In genomic region chr4:113358784-113359183, GRCh38 we compare ENCODE assay signal across 21 cellular contexts.
A peak's percentile ranks its signal among the peaks of the same experiment; 100 is the strongest.
DNase-seq lines count a peak whose midpoint lies in the region; ATAC-seq, FAIRE-seq and TF ChIP-seq lines count a peak whose summit lies in the region.
"Had no signal": no experiment of that assay in that cellular context is flagged by ENCODE, and none has a peak within 500 bp of the region (broad histone marks: within the 10 kb centered on the region; RNA-seq: fewer than 3 reads in every experiment).

No MANE protein-coding gene starts in this region.

- no peaks in the 10 kb centered on the region for H3K9me1 ChIP-seq in endothelial cell of umbilical vein (replicated peaks; ENCODE audit: control insufficient read depth, extremely low read depth, insufficient read depth, low read length)

- peaks cover 21% of the 10 kb centered on the region for H3K4me1 Mint-ChIP-seq in HFFc6 (ENCODE audit: low read depth)

- CTCF ChIA-PET in endothelial cell of umbilical vein (lab: Charles Lee) (interaction anchor here (1.5 kb wide), 1 partner anchor 1019 kb away, joined by 5 read pairs; no protein-coding TSS in a partner anchor), HEK293T (lab: Yijun Ruan, JAX) (no interaction called here)

- peaks cover 28% of the 10 kb centered on the region for H3K27me3 Mint-ChIP-seq in HFFc6 (ENCODE audit: insufficient read depth)
- H3K27me3 Mint-ChIP-seq: CD4-positive, alpha-beta T cell had no signal

- POLR2A ChIA-PET in endothelial cell of umbilical vein (lab: Charles Lee) (no interaction called here), HEK293T (lab: Yijun Ruan, JAX) (no interaction called here)

- no TSS peak for BruUV-seq in endothelial cell of umbilical vein (replicated peaks; lab: Mats Ljungman, UMichigan)

- no peak for FAIRE-seq in endothelial cell of umbilical vein (lab: Jason Lieb, UNC)

- H3K36me3 Mint-ChIP-seq in HFFc6 (ENCODE audit: low read depth), result peaks cover 16% of the 10 kb centered on the region

- H4K20me1 ChIP-seq in DND-41 (ENCODE audit: insufficient read depth, low read length), result peaks cover 13% of the 10 kb centered on the region; the same call in 1 of the 2 replicates
- no peaks in the 10 kb centered on the region for H4K20me1 ChIP-seq in endothelial cell of umbilical vein (replicated peaks; ENCODE audit: control insufficient read depth, extremely low read depth, insufficient read depth, low read length)

- H3K4me2 ChIP-seq in DND-41 (ENCODE audit: insufficient read depth, low read length) (no peak overlapping the region), endothelial cell of umbilical vein (ENCODE audit: insufficient read depth, low read length) (no peak overlapping the region)

- TF ChIP-seq CTCF in DND-41 (IDR thresholded peaks at IDR 0.05; ENCODE audit: borderline replicate concordance, extremely low read depth, low read length, poor library complexity, severe bottlenecking), result no peak
- TF ChIP-seq CTCF in HFFc6 (IDR thresholded peaks at IDR 0.05), result peak; percentile 55
- peak in 1 of 2 donors; percentile 21 for TF ChIP-seq CTCF in endothelial cell of umbilical vein (IDR thresholded peaks at IDR 0.05; ENCODE audit: extremely low read depth in 1 of 2, insufficient read depth in 1 of 2, low read depth in 1 of 2, low read length in 2 of 2)

- H3K4me3 Mint-ChIP-seq in HFFc6, result no peak overlapping the region
- H3K4me3 Mint-ChIP-seq: activated CD4-positive, alpha-beta T cell treated with anti-CD3 and anti-CD28 coated beads, Interleukin-2, amount 10 ng/mL, durations not matched to agents 7 days and 5 days; CD4-positive, alpha-beta T cell; naive thymus-derived CD8-positive, alpha-beta T cell had no signal

- H3K27me3 ChIP-seq in DND-41 (ENCODE audit: insufficient read depth, low read length, poor library complexity) (peaks cover 39% of the 10 kb centered on the region), endothelial cell of umbilical vein (ENCODE audit: control insufficient read depth in 2 of 2, insufficient read depth in 2 of 2, low read length in 2 of 2) (peaks cover 0 to 16% of the 10 kb centered on the region in 2 experiments)

- H3K9me3 Mint-ChIP-seq in HFFc6, result peaks cover 7% of the 10 kb centered on the region
- H3K9me3 Mint-ChIP-seq: CD4-positive, alpha-beta T cell had no signal

- no peak for TF ChIP-seq POLR2A in endothelial cell of umbilical vein (IDR thresholded peaks at IDR 0.05; ENCODE audit: low read depth, low read length)

- peak; percentile 5 for DNase-seq in DND-41
- no peak for DNase-seq in HFFc6
- peak; percentile 19 for DNase-seq in OCI-M1 (lab: John Stamatoyannopoulos, UW)
- peak; percentile 28 for DNase-seq in endothelial cell of umbilical vein (ENCODE audit: low read depth, low spot score)
- DNase-seq in HEK293T (ENCODE audit: extremely low spot score), result no peak
- DNase-seq in NCI-H2196 treated with DMSO at 0.1 percent for 48 hours (lab: John Stamatoyannopoulos, UW; ENCODE audit: unreplicated experiment), result no peak
- DNase-seq: activated CD4-positive, alpha-beta T cell treated with anti-CD3 and anti-CD28 coated beads, Interleukin-2, amount 10 ng/mL, durations not matched to agents 7 days and 5 days; activated CD8-positive, alpha-beta memory T cell treated with anti-CD3 and anti-CD28 coated beads, Interleukin-2, amount 50 U/mL, for 4 hours; activated effector memory CD4-positive, alpha-beta T cell treated with anti-CD3 and anti-CD28 coated beads, Interleukin-2, amount 50 U/mL, for 16 hours; CD4-positive, alpha-beta T cell; DMS79 treated with DMSO at 0.1 percent for 48 hours; hippocampal formation; naive thymus-derived CD8-positive, alpha-beta T cell; NCI-H1092 treated with DMSO at 0.1 percent for 48 hours; NCI-H2107; NCI-H526 treated with DMSO at 0.1 percent for 48 hours; stimulated activated CD4-positive, alpha-beta T cell treated with anti-CD3 and anti-CD28 coated beads, Interleukin-4, amount 100 ng/mL, for 1 hour had no signal

- H3K27ac ChIP-seq in DND-41 (ENCODE audit: low read length), result no peak overlapping the region
- H3K27ac ChIP-seq in endothelial cell of umbilical vein (ENCODE audit: insufficient read depth, low read depth, low read length), result no peak overlapping the region
- H3K27ac ChIP-seq: skin epidermis had no signal

- H3K36me3 ChIP-seq in DND-41 (ENCODE audit: insufficient read depth, low read length) (no peaks in the 10 kb centered on the region), endothelial cell of umbilical vein (ENCODE audit: control insufficient read depth in 2 of 2, extremely low read depth in 1 of 2, insufficient read depth in 2 of 2, low read length in 2 of 2) (no peaks in the 10 kb centered on the region)

- peaks cover 9% of the 10 kb centered on the region for H3K4me1 ChIP-seq in DND-41 (ENCODE audit: insufficient read depth, low read length)
- H3K4me1 ChIP-seq in endothelial cell of umbilical vein (ENCODE audit: control insufficient read depth, extremely low read depth, insufficient read depth, low read length), result no peaks in the 10 kb centered on the region

- H3K79me2 ChIP-seq in DND-41 (ENCODE audit: insufficient read depth, low read length) (no peaks in the 10 kb centered on the region), endothelial cell of umbilical vein (ENCODE audit: control insufficient read depth, insufficient read depth, low read length) (no peaks in the 10 kb centered on the region)

- no peak overlapping the region for H3K4me3 ChIP-seq in DND-41 (ENCODE audit: low read depth in 1 of 2, low read length in 2 of 2)
- H3K4me3 ChIP-seq in endothelial cell of umbilical vein (replicated peaks in 1 of 3; ENCODE audit: insufficient read depth in 1 of 3, low read depth in 1 of 3, low read length in 3 of 3), result no peak overlapping the region
- H3K4me3 ChIP-seq: skin epidermis had no signal

- no peak for ATAC-seq in DND-41 (ENCODE audit: insufficient read depth, low read depth)
- ATAC-seq in GM21825 (IDR thresholded peaks at IDR 0.05; ENCODE audit: unreplicated experiment), result no peak
- no peak for ATAC-seq in GM21367 (IDR thresholded peaks at IDR 0.05; ENCODE audit: unreplicated experiment)
- ATAC-seq: naive thymus-derived CD8-positive, alpha-beta T cell; Right ventricle myocardium inferior had no signal

- H3K9me3 ChIP-seq in DND-41 (ENCODE audit: insufficient read depth, low read length, severe bottlenecking) (no peaks in the 10 kb centered on the region), endothelial cell of umbilical vein (replicated peaks; ENCODE audit: control insufficient read depth, insufficient read depth, low read length) (no peaks in the 10 kb centered on the region)

- H3K27ac Mint-ChIP-seq in HFFc6, result no peak overlapping the region
- H3K27ac Mint-ChIP-seq: activated CD4-positive, alpha-beta T cell treated with anti-CD3 and anti-CD28 coated beads, Interleukin-2, amount 10 ng/mL, durations not matched to agents 7 days and 5 days; CD4-positive, alpha-beta T cell had no signal

- dilution Hi-C loops in endothelial cell of umbilical vein (cut with MboI; ENCODE audit: extremely low pct_ligation_motif_present, low sequenced_read_pairs), result no loop called here

- intact Hi-C loops in endothelial cell of umbilical vein (cut with micrococcal nuclease), result loop anchor here (10.0 kb wide), 1 partner anchor 1336 kb away; no protein-coding TSS in a partner anchor

- H2AFZ ChIP-seq in DND-41 (ENCODE audit: low read depth, low read length) (no peak overlapping the region), endothelial cell of umbilical vein (ENCODE audit: low read depth, low read length) (no peak overlapping the region)

- no peak overlapping the region for H3K9ac ChIP-seq in DND-41 (ENCODE audit: low read depth, low read length)
- H3K9ac ChIP-seq in endothelial cell of umbilical vein (replicated peaks; ENCODE audit: extremely low read depth, insufficient read depth, low read length), result no peak overlapping the region

TF ChIP-seq in endothelial cell of umbilical vein, 7 proteins besides CTCF, POLR2A, EP300 and RAD21:
- TF ChIP-seq MYC (IDR thresholded peaks at IDR 0.05; ENCODE audit: low read depth, low read length) (no peak), EZH2 (IDR thresholded peaks at IDR 0.05; ENCODE audit: borderline replicate concordance, low read depth, low read length, severe bottlenecking) (no peak), GATA2 (IDR thresholded peaks at IDR 0.05; ENCODE audit: insufficient read depth, insufficient read length, low read depth, low read length) (no peak), POLR2AphosphoS5 (IDR thresholded peaks at IDR 0.05; ENCODE audit: insufficient read depth, low read depth, low read length) (no peak), FOS (IDR thresholded peaks at IDR 0.05; ENCODE audit: borderline replicate concordance, insufficient read depth, low read length) (no peak), JUN (IDR thresholded peaks at IDR 0.05; ENCODE audit: borderline replicate concordance, insufficient read depth, insufficient read length, low read depth) (no peak)
- TF ChIP-seq, protein P1, sequence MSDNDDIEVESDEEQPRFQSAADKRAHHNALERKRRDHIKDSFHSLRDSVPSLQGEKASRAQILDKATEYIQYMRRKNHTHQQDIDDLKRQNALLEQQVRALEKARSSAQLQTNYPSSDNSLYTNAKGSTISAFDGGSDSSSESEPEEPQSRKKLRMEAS (IDR thresholded peaks at IDR 0.05; ENCODE audit: insufficient read depth, insufficient read length), result no peak

TF ChIP-seq in HEK293T, 16 proteins besides CTCF, POLR2A, EP300 and RAD21:
- TF ChIP-seq ARNT (IDR thresholded peaks at IDR 0.05), result no peak
- no peak for TF ChIP-seq LEF1 (IDR thresholded peaks at IDR 0.05; ENCODE audit: borderline replicate concordance)
- TF ChIP-seq FOXA1 (IDR thresholded peaks at IDR 0.05), result no peak
- TF ChIP-seq PKNOX1 (IDR thresholded peaks at IDR 0.05), result no peak
- no peak for TF ChIP-seq SUZ12 (IDR thresholded peaks at IDR 0.05)
- no peak for TF ChIP-seq HDGF (IDR thresholded peaks at IDR 0.05; ENCODE audit: borderline replicate concordance)
- TF ChIP-seq TARDBP (IDR thresholded peaks at IDR 0.05), result no peak
- no peak for TF ChIP-seq CTBP1 (IDR thresholded peaks at IDR 0.05; ENCODE audit: borderline replicate concordance)

Comparison
In these comparisons a context has a peak if more than half of its experiments do, and no peak if none do; other contexts are left out.
1. DNase-seq: peak in DND-41 (single experiment), OCI-M1 (single experiment) and endothelial cell of umbilical vein (single experiment); none in HFFc6 (single experiment), HEK293T (single experiment) and NCI-H2196 treated with DMSO at 0.1 percent for 48 hours (single experiment).